ENCODE assay signal across 21 cellular contexts in genomic region chr6:20327141-20327540, GRCh38.
DNase-seq lines count a peak whose midpoint lies in the region; ATAC-seq, FAIRE-seq and TF ChIP-seq lines count a peak whose summit lies in the region.
"Had no signal": no experiment of that assay in that cellular context is flagged by ENCODE, and none has a peak within 500 bp of the region (broad histone marks: within the 10 kb centered on the region; RNA-seq: fewer than 3 reads in every experiment).

No MANE protein-coding gene starts in this region.

- intact Hi-C loops in CD14-positive monocyte (cut with micrococcal nuclease): loop anchor here in 1 of 2 donors (5.0 to 10.0 kb wide), 2 partner anchors 75 to 208 kb away; partner anchors contain the start of genes CDKAL1 and E2F3
- intact Hi-C loops in dendritic cell treated with granulocyte-macrophage colony-stimulating factor and Interleukin-4, amounts not matched to agents 40 ng/mL and 50 ng/mL, for 4 days (cut with micrococcal nuclease): no loop called here

- no peak overlapping the region for H3K4me3 ChIP-seq in astrocyte (ENCODE audit: insufficient read depth, low read depth, low read length)
- H3K4me3 ChIP-seq: BLaER1 had no signal

- DNase-seq in CD14-positive monocyte (ENCODE audit: low spot score): no peak
- DNase-seq in astrocyte (ENCODE audit: low read depth): no peak
- no peak for DNase-seq in NCI-H82 (lab: John Stamatoyannopoulos, UW)
- DNase-seq in T1000 (lab: John Stamatoyannopoulos, UW): no peak
- DNase-seq: 8988T; ACHN; BE2C; C1 segment of cervical spinal cord; Caco-2; Calu3; CD4-positive, alpha-beta T cell; CD8-positive, alpha-beta T cell; DMS79 treated with DMSO at 0.1 percent for 48 hours; GF-D8 had no signal

- H3K27me3 Mint-ChIP-seq in CD14-positive monocyte (ENCODE audit: low read depth in 3 of 3): peaks cover 4 to 7% (median 5%) of the 10 kb centered on the region in 3 donors
- no peaks in the 10 kb centered on the region for H3K27me3 Mint-ChIP-seq in astrocyte (ENCODE audit: low read depth, unreplicated experiment)
- peaks cover 7% of the 10 kb centered on the region for H3K27me3 Mint-ChIP-seq in dendritic cell treated with granulocyte-macrophage colony-stimulating factor and Interleukin-4, amounts not matched to agents 40 ng/mL and 50 ng/mL, for 4 days
- H3K27me3 Mint-ChIP-seq: CD4-positive, alpha-beta T cell had no signal

- no peaks in the 10 kb centered on the region for H3K9me3 Mint-ChIP-seq in CD14-positive monocyte
- no peaks in the 10 kb centered on the region for H3K9me3 Mint-ChIP-seq in astrocyte (ENCODE audit: unreplicated experiment)
- no peaks in the 10 kb centered on the region for H3K9me3 Mint-ChIP-seq in dendritic cell treated with granulocyte-macrophage colony-stimulating factor and Interleukin-4, amounts not matched to agents 40 ng/mL and 50 ng/mL, for 4 days
- H3K9me3 Mint-ChIP-seq: CD4-positive, alpha-beta T cell; CD8-positive, alpha-beta T cell had no signal

- H3K4me2 ChIP-seq in astrocyte (ENCODE audit: low read length): no peak overlapping the region
- H3K4me2 ChIP-seq: BLaER1 had no signal

- H3K9me3 ChIP-seq in astrocyte (ENCODE audit: insufficient read depth, low read depth, low read length): no peaks in the 10 kb centered on the region
- H3K9me3 ChIP-seq: BE2C, BLaER1, Caco-2 had no signal

- TF ChIP-seq CTCF in CD14-positive monocyte (IDR thresholded peaks at IDR 0.05): no peak
- no peak for TF ChIP-seq CTCF in astrocyte (IDR thresholded peaks at IDR 0.05; ENCODE audit: insufficient read depth, low read depth, low read length)

- H3K4me1 Mint-ChIP-seq in CD14-positive monocyte: peaks cover 11% of the 10 kb centered on the region
- H3K4me1 Mint-ChIP-seq in astrocyte (ENCODE audit: low read depth, unreplicated experiment): peaks cover 8% of the 10 kb centered on the region
- H3K4me1 Mint-ChIP-seq in dendritic cell treated with granulocyte-macrophage colony-stimulating factor and Interleukin-4, amounts not matched to agents 40 ng/mL and 50 ng/mL, for 4 days (ENCODE audit: low read depth): peaks cover 6% of the 10 kb centered on the region

- FAIRE-seq in astrocyte (lab: Jason Lieb, UNC): no peak
- FAIRE-seq: A204.1, D721Med, G401.6, GM12891 had no signal

- no peak overlapping the region for H3K27ac ChIP-seq in astrocyte (ENCODE audit: low read depth, low read length)
- H3K27ac ChIP-seq: BLaER1 had no signal

- no peak for ATAC-seq in HG02588 (IDR thresholded peaks at IDR 0.05; ENCODE audit: unreplicated experiment)
- ATAC-seq: CD8-positive, alpha-beta T cell had no signal

- H3K79me2 ChIP-seq in astrocyte (ENCODE audit: insufficient read depth, low read length): no peaks in the 10 kb centered on the region

- no peaks in the 10 kb centered on the region for H3K36me3 ChIP-seq in astrocyte (ENCODE audit: insufficient read depth, low read length)
- H3K36me3 ChIP-seq: BE2C, BLaER1 had no signal

- no peak overlapping the region for H3K9ac ChIP-seq in astrocyte (ENCODE audit: low read length)
- H3K9ac ChIP-seq: BLaER1 had no signal

- H3K4me3 Mint-ChIP-seq in CD14-positive monocyte (no peak overlapping the region), astrocyte (ENCODE audit: unreplicated experiment) (no peak overlapping the region)
- no peak overlapping the region for H3K4me3 Mint-ChIP-seq in dendritic cell treated with granulocyte-macrophage colony-stimulating factor and Interleukin-4, amounts not matched to agents 40 ng/mL and 50 ng/mL, for 4 days
- H3K4me3 Mint-ChIP-seq: CD4-positive, alpha-beta T cell; CD8-positive, alpha-beta T cell had no signal

- no peaks in the 10 kb centered on the region for H3K4me1 ChIP-seq in astrocyte (ENCODE audit: insufficient read depth, low read length)
- H3K4me1 ChIP-seq: BE2C, BLaER1, Caco-2 had no signal

- no peaks in the 10 kb centered on the region for H4K20me1 ChIP-seq in astrocyte (ENCODE audit: insufficient read depth, low read length)
- H4K20me1 ChIP-seq: BLaER1 had no signal

- no peaks in the 10 kb centered on the region for H3K27me3 ChIP-seq in astrocyte (ENCODE audit: insufficient read depth, low read length)

- H3K27ac Mint-ChIP-seq in CD14-positive monocyte (peak overlapping the region in 4 of 7 donors; percentile 22 to 81 (median 41)), astrocyte (ENCODE audit: unreplicated experiment) (peak overlapping the region; percentile 35)
- peak overlapping the region; percentile 7 for H3K27ac Mint-ChIP-seq in dendritic cell treated with granulocyte-macrophage colony-stimulating factor and Interleukin-4, amounts not matched to agents 40 ng/mL and 50 ng/mL, for 4 days
- H3K27ac Mint-ChIP-seq: CD4-positive, alpha-beta T cell; CD8-positive, alpha-beta T cell had no signal

- H3K36me3 Mint-ChIP-seq in CD14-positive monocyte: no peaks in the 10 kb centered on the region
- no peaks in the 10 kb centered on the region for H3K36me3 Mint-ChIP-seq in astrocyte (ENCODE audit: low read depth, unreplicated experiment)
- no peaks in the 10 kb centered on the region for H3K36me3 Mint-ChIP-seq in dendritic cell treated with granulocyte-macrophage colony-stimulating factor and Interleukin-4, amounts not matched to agents 40 ng/mL and 50 ng/mL, for 4 days (ENCODE audit: low read depth)
- H3K36me3 Mint-ChIP-seq: CD8-positive, alpha-beta T cell had no signal

- no peak overlapping the region for H2AFZ ChIP-seq in astrocyte (ENCODE audit: low read depth, low read length)
